Comparison of ENCODE assay signal across 14 cellular contexts in genomic region chr13:31056650-31057275, GRCh38.
DNase-seq lines count a peak whose midpoint lies in the region; ATAC-seq and TF ChIP-seq lines count a peak whose summit lies in the region.
"Had no signal": no experiment of that assay in that cellular context is flagged by ENCODE, and none has a peak within 500 bp of the region (broad histone marks: within the 10 kb centered on the region; RNA-seq: fewer than 3 reads in every experiment).

No MANE protein-coding gene starts in this region.

- H3K9me3 ChIP-seq in cardiac muscle cell (ENCODE audit: low read depth) (no peaks in the 10 kb centered on the region), WERI-Rb-1 (ENCODE audit: severe bottlenecking) (no peaks in the 10 kb centered on the region)
- H3K9me3 ChIP-seq: esophagus squamous epithelium had no signal

- H3K27ac ChIP-seq in cardiac muscle cell (no peak overlapping the region), WERI-Rb-1 (no peak overlapping the region)
- H3K27ac ChIP-seq: esophagus squamous epithelium had no signal

- no peak overlapping the region for H3K4me3 ChIP-seq in cardiac muscle cell
- H3K4me3 ChIP-seq in WERI-Rb-1 (ENCODE audit: low read depth, low read length), result no peak overlapping the region
- no peak overlapping the region for H3K4me3 ChIP-seq in fibroblast of pulmonary artery (replicated peaks; ENCODE audit: low read depth, low read length)
- H3K4me3 ChIP-seq: esophagus squamous epithelium had no signal

- intact Hi-C loops in Right ventricle myocardium superior (cut with DNase I), result no loop called here

- no peaks in the 10 kb centered on the region for H3K4me1 ChIP-seq in cardiac muscle cell (ENCODE audit: low read depth)

- ATAC-seq in Right ventricle myocardium superior (ENCODE audit: poor library complexity) (no peak), GM18502 (IDR thresholded peaks at IDR 0.05; ENCODE audit: poor library complexity, unreplicated experiment) (no peak)
- ATAC-seq: naive thymus-derived CD8-positive, alpha-beta T cell had no signal

- H3K27me3 ChIP-seq in cardiac muscle cell (peaks cover 6% of the 10 kb centered on the region), WERI-Rb-1 (ENCODE audit: insufficient read depth, low read depth, severe bottlenecking) (no peaks in the 10 kb centered on the region)

- TF ChIP-seq CTCF in cardiac muscle cell (IDR thresholded peaks at IDR 0.05; ENCODE audit: low read depth, low read length), result peak; percentile 30
- 0 out of 2 replicates have a peak, but pooled peaks have one; percentile 9 for TF ChIP-seq CTCF in WERI-Rb-1 (IDR thresholded peaks at IDR 0.05; ENCODE audit: low read depth, low read length)
- TF ChIP-seq CTCF in fibroblast of pulmonary artery (IDR thresholded peaks at IDR 0.05; ENCODE audit: low read length, missing control alignments), result peak; percentile 23

- peak in 1 of 2 donors; percentile 58 for DNase-seq in cardiac muscle cell (ENCODE audit: low read depth in 1 of 2, low spot score in 1 of 2)
- DNase-seq in Right ventricle myocardium superior, result no peak
- peak; percentile 37 for DNase-seq in WERI-Rb-1
- DNase-seq in fibroblast of pulmonary artery (ENCODE audit: low read depth), result peak; percentile 45
- peak; percentile 13 for DNase-seq in stromal cell of bone marrow (ENCODE audit: low read depth)
- DNase-seq in DMS153 treated with DMSO at 0.1 percent for 48 hours (lab: John Stamatoyannopoulos, UW; ENCODE audit: unreplicated experiment), result no peak
- no peak for DNase-seq in stimulated activated CD4-positive, alpha-beta T cell treated with anti-CD3 and anti-CD28 coated beads, Interleukin-4, amount 100 ng/mL, for 4 hours
- DNase-seq: AML-193; aorta; Calu3; esophagus squamous epithelium; naive thymus-derived CD8-positive, alpha-beta T cell; NCI-H1436 had no signal

- H3K36me3 ChIP-seq in cardiac muscle cell (no peaks in the 10 kb centered on the region), WERI-Rb-1 (no peaks in the 10 kb centered on the region)
- H3K36me3 ChIP-seq: esophagus squamous epithelium had no signal

Comparison
In these comparisons a context has a peak if more than half of its experiments do, and no peak if none do; other contexts are left out.
1. DNase-seq: peak in WERI-Rb-1 (single experiment), fibroblast of pulmonary artery (single experiment) and stromal cell of bone marrow (single experiment); none in Right ventricle myocardium superior (single experiment), DMS153 treated with DMSO at 0.1 percent for 48 hours (single experiment) and stimulated activated CD4-positive, alpha-beta T cell treated with anti-CD3 and anti-CD28 coated beads, Interleukin-4, amount 100 ng/mL, for 4 hours (0 of 2).
2. Peak in every context shown above with its lines, with median percentiles within 50 percentile points of each other: CTCF ChIP-seq.